In the genomic region with DNA sequence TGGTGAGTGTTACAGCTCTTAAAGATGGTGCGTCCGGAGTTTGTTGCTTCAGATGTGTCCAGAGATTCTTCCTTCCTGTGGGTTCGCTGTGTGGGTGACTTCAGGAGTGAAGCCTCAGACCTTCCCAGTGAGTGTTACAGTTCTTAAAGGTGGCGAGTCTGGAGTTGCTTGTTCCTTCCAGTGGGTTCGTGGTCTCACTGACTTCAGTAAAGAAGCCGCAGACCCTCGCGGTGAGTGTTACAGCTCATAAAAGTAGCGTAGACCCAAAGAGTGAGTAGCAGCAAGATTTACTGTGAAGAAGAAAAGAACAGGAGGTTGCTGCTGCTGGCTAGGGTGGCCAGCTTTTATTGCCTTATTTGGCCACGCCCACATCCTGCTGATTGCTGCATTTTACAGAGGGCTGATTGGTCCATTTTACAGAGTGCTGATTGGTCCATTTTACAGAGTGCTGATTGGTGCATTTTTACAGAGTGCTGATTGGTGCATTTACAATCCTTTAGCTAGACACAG, we compare ENCODE assay signal across 12 cellular contexts. TPM values are rescaled to one million over a fixed set of nuclear protein-coding genes. Genes with fewer than 3 reads are reported as not detected.
A peak's percentile ranks its signal among the peaks of the same experiment; 100 is the strongest.
DNase-seq lines count a peak whose midpoint lies in the region; ATAC-seq and TF ChIP-seq lines count a peak whose summit lies in the region.
"Had no signal": no experiment of that assay in that cellular context is flagged by ENCODE, and none has a peak within 500 bp of the region (broad histone marks: within the 10 kb centered on the region; RNA-seq: fewer than 3 reads in every experiment).

No MANE protein-coding gene starts in this region.

- H3K9me3 Mint-ChIP-seq in activated CD8-positive, alpha-beta T cell treated with anti-CD3 and anti-CD28 coated beads for 36 hours = peaks cover 7% of the 10 kb centered on the region
- H3K9me3 Mint-ChIP-seq in activated naive CD8-positive, alpha-beta T cell treated with anti-CD3 and anti-CD28 coated beads, Interleukin-2, amount 50 U/mL, for 24 hours = peaks cover 8% of the 10 kb centered on the region

- peak; percentile 83 for ATAC-seq in activated CD8-positive, alpha-beta T cell treated with anti-CD3 and anti-CD28 coated beads for 36 hours
- peak; percentile 65 for ATAC-seq in activated naive CD8-positive, alpha-beta T cell treated with anti-CD3 and anti-CD28 coated beads, Interleukin-2, amount 50 U/mL, for 24 hours
- ATAC-seq in foreskin keratinocyte (no peak), body of pancreas (no peak), HG02970 (IDR thresholded peaks at IDR 0.05; ENCODE audit: low FRiP score, unreplicated experiment) (no peak)

- TF ChIP-seq POLR2A in body of pancreas (IDR thresholded peaks at IDR 0.05) = no peak

- peak; percentile 93 for DNase-seq in KBM-7
- DNase-seq in activated CD8-positive, alpha-beta T cell treated with anti-CD3 and anti-CD28 coated beads for 36 hours = peak; percentile 78
- DNase-seq in activated naive CD8-positive, alpha-beta T cell treated with anti-CD3 and anti-CD28 coated beads, Interleukin-2, amount 50 U/mL, for 24 hours = peak; percentile 48
- DNase-seq in stimulated activated CD8-positive, alpha-beta memory T cell treated with anti-CD3 and anti-CD28 coated beads, Interleukin-4, amount 100 ng/mL, for 24 hours (ENCODE audit: low read depth) = peak; percentile 14
- DNase-seq in foreskin keratinocyte = no peak
- no peak for DNase-seq in body of pancreas
- no peak for DNase-seq in HuH-7 (ENCODE audit: low spot score)
- DNase-seq: Calu3, kidney glomerular epithelial cell, SIG-M5 had no signal

- H3K27ac ChIP-seq in foreskin keratinocyte = no peak overlapping the region
- no peak overlapping the region for H3K27ac ChIP-seq in body of pancreas
- H3K27ac ChIP-seq: tibial nerve had no signal

- H3K4me1 Mint-ChIP-seq in activated CD8-positive, alpha-beta T cell treated with anti-CD3 and anti-CD28 coated beads for 36 hours (ENCODE audit: low read depth) = peaks cover 15% of the 10 kb centered on the region
- peaks cover 21% of the 10 kb centered on the region for H3K4me1 Mint-ChIP-seq in activated naive CD8-positive, alpha-beta T cell treated with anti-CD3 and anti-CD28 coated beads, Interleukin-2, amount 50 U/mL, for 24 hours

- in situ Hi-C loops in KBM-7 (cut with MboI; ENCODE audit: low pct_unique_long_range_greater_than_20kb, low sequenced_read_pairs) = no loop called here

- H3K4me1 ChIP-seq in foreskin keratinocyte = no peaks in the 10 kb centered on the region
- no peaks in the 10 kb centered on the region for H3K4me1 ChIP-seq in body of pancreas

- H3K27me3 Mint-ChIP-seq in activated CD8-positive, alpha-beta T cell treated with anti-CD3 and anti-CD28 coated beads for 36 hours = peaks cover 3% of the 10 kb centered on the region
- H3K27me3 Mint-ChIP-seq in activated naive CD8-positive, alpha-beta T cell treated with anti-CD3 and anti-CD28 coated beads, Interleukin-2, amount 50 U/mL, for 24 hours = no peaks in the 10 kb centered on the region

- intact Hi-C loops in activated CD8-positive, alpha-beta T cell treated with anti-CD3 and anti-CD28 coated beads for 36 hours (cut with micrococcal nuclease) = no loop called here
- intact Hi-C loops in body of pancreas (cut with DNase I) = no loop called here

- H3K36me3 ChIP-seq in body of pancreas (replicated peaks in 1 of 2; ENCODE audit: insufficient read depth in 1 of 2, low read depth in 2 of 2) = no peaks in the 10 kb centered on the region
- H3K36me3 ChIP-seq: tibial nerve had no signal

- 65 to 84% methylated on average over 10 of the region's 10 CpGs for WGBS in body of pancreas, 2 donors

- no peak overlapping the region for H3K4me3 ChIP-seq in body of pancreas
- H3K4me3 ChIP-seq: tibial nerve had no signal

- TF ChIP-seq CTCF in activated CD8-positive, alpha-beta T cell treated with anti-CD3 and anti-CD28 coated beads for 36 hours (IDR thresholded peaks at IDR 0.05) = no peak
- TF ChIP-seq CTCF in foreskin keratinocyte (conservative IDR thresholded peaks at IDR 0.05) = no peak
- no peak for TF ChIP-seq CTCF in body of pancreas (IDR thresholded peaks at IDR 0.05)

- H3K9me3 ChIP-seq in body of pancreas = no peaks in the 10 kb centered on the region
- H3K9me3 ChIP-seq: tibial nerve had no signal

- CTCF ChIA-PET in activated CD8-positive, alpha-beta T cell treated with anti-CD3 and anti-CD28 coated beads for 36 hours (lab: Charles Lee) = no interaction called here

- peak overlapping the region; percentile 30 for H3K27ac Mint-ChIP-seq in activated CD8-positive, alpha-beta T cell treated with anti-CD3 and anti-CD28 coated beads for 36 hours
- H3K27ac Mint-ChIP-seq in activated naive CD8-positive, alpha-beta T cell treated with anti-CD3 and anti-CD28 coated beads, Interleukin-2, amount 50 U/mL, for 24 hours = peak overlapping the region; percentile 63

- peaks cover 3% of the 10 kb centered on the region for H3K36me3 Mint-ChIP-seq in activated CD8-positive, alpha-beta T cell treated with anti-CD3 and anti-CD28 coated beads for 36 hours (ENCODE audit: low read depth)
- peaks cover 7% of the 10 kb centered on the region for H3K36me3 Mint-ChIP-seq in activated naive CD8-positive, alpha-beta T cell treated with anti-CD3 and anti-CD28 coated beads, Interleukin-2, amount 50 U/mL, for 24 hours (ENCODE audit: low read depth)

- H3K27me3 ChIP-seq in foreskin keratinocyte (no peaks in the 10 kb centered on the region), body of pancreas (no peaks in the 10 kb centered on the region)
- H3K27me3 ChIP-seq: tibial nerve had no signal

- peak overlapping the region; percentile 48 for H3K4me3 Mint-ChIP-seq in activated CD8-positive, alpha-beta T cell treated with anti-CD3 and anti-CD28 coated beads for 36 hours
- peak overlapping the region; percentile 62 for H3K4me3 Mint-ChIP-seq in activated naive CD8-positive, alpha-beta T cell treated with anti-CD3 and anti-CD28 coated beads, Interleukin-2, amount 50 U/mL, for 24 hours

- POLR2A ChIA-PET in activated CD8-positive, alpha-beta T cell treated with anti-CD3 and anti-CD28 coated beads for 36 hours (lab: Charles Lee) = no interaction called here

RNA-seq across cellular contexts. Expression of gene SPTBN1, which starts 34.0 kb away (rescaled TPM):
- total RNA-seq in activated CD8-positive, alpha-beta T cell treated with anti-CD3 and anti-CD28 coated beads for 36 hours = 10 to 100 TPM; 91.8 to 91.9 TPM
- total RNA-seq in foreskin keratinocyte (135 and 147 TPM in 2 replicates), body of pancreas (100 to 1,000 TPM; 186 to 195 TPM)
- 30.1 and 35.7 TPM in 2 replicates for polyA plus RNA-seq in foreskin keratinocyte

Comparison
In these comparisons a context has a peak if more than half of its experiments do, and no peak if none do; other contexts are left out.
1. DNase-seq: peak in KBM-7 (single experiment), activated CD8-positive, alpha-beta T cell treated with anti-CD3 and anti-CD28 coated beads for 36 hours (single experiment), activated naive CD8-positive, alpha-beta T cell treated with anti-CD3 and anti-CD28 coated beads, Interleukin-2, amount 50 U/mL, for 24 hours (single experiment) and stimulated activated CD8-positive, alpha-beta memory T cell treated with anti-CD3 and anti-CD28 coated beads, Interleukin-4, amount 100 ng/mL, for 24 hours (single experiment); none in foreskin keratinocyte (0 of 2), body of pancreas (0 of 4) and HuH-7 (single experiment).
2. ATAC-seq: peak in activated CD8-positive, alpha-beta T cell treated with anti-CD3 and anti-CD28 coated beads for 36 hours (single experiment) and activated naive CD8-positive, alpha-beta T cell treated with anti-CD3 and anti-CD28 coated beads, Interleukin-2, amount 50 U/mL, for 24 hours (single experiment); none in foreskin keratinocyte (single experiment), body of pancreas (single experiment) and HG02970 (single experiment).